In genomic region chr13:84200971-84201370, GRCh38 we compare ENCODE assay signal across 1 cellular context.
TF ChIP-seq lines count a peak whose summit lies in the region.

No MANE protein-coding gene starts in this region.

TF ChIP-seq in GM23338, 12 proteins besides CTCF, POLR2A, EP300 and RAD21:
- TF ChIP-seq STAT1 (IDR thresholded peaks at IDR 0.05; ENCODE audit: unreplicated experiment) (no peak), REST (IDR thresholded peaks at IDR 0.05; ENCODE audit: unreplicated experiment) (no peak), ETS1 (IDR thresholded peaks at IDR 0.05) (no peak), ZNF114 (CRISPR knock-in tag; IDR thresholded peaks at IDR 0.05) (no peak), CREB1 (CRISPR knock-in tag; IDR thresholded peaks at IDR 0.05; ENCODE audit: low read depth) (no peak), ZNF331 (CRISPR knock-in tag; IDR thresholded peaks at IDR 0.05; ENCODE audit: low read depth) (no peak), EZH2phosphoT487 (IDR thresholded peaks at IDR 0.05; ENCODE audit: unreplicated experiment) (no peak), NANOG (IDR thresholded peaks at IDR 0.05; ENCODE audit: borderline replicate concordance) (no peak), ZNF462 (CRISPR knock-in tag; IDR thresholded peaks at IDR 0.05) (no peak), EZH2 (IDR thresholded peaks at IDR 0.05; ENCODE audit: low read depth, unreplicated experiment) (no peak), POLR2AphosphoS5 (IDR thresholded peaks at IDR 0.05; ENCODE audit: low read depth) (no peak), JUNB (IDR thresholded peaks at IDR 0.05; ENCODE audit: unreplicated experiment) (no peak)
